15 cellular contexts compared by ENCODE assay signal in the genomic region with DNA sequence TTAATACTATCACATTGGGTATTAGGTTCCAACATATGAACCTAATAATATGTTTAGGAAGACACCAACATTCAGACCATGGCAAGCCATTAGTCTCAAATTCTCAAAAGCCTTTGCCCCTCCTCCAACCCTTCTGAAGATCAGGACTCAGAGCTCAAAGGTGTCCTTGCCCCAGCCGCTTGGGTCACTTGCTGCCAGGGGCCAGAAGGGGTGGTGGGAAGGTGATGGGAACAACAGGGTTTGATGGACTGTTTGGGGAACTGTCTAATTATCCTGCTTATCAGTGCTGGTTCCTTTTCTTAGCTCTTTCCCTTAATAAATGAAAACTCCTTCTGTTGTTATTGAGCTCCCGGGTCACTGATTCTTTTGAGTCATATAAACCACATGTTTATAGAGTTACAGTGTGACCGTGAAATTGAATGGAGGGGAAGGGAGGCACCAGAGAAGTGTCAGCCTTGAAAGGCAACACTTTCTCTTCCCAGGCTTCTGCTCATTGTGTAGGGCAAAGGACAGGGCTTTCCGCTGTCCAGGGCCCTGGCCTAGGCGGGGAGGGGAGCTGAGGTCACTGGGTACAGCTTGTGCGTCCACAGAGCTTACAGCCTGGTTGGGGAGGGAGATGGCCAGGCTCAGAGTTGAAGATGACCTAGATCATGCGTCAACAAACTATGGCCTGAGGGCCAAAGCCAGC.
DNase-seq lines count a peak whose midpoint lies in the region; ATAC-seq, FAIRE-seq and TF ChIP-seq lines count a peak whose summit lies in the region.
"Had no signal": no experiment of that assay in that cellular context is flagged by ENCODE, and none has a peak within 500 bp of the region (broad histone marks: within the 10 kb centered on the region; RNA-seq: fewer than 3 reads in every experiment).

No MANE protein-coding gene starts in this region.

- TF ChIP-seq CTCF in upper lobe of left lung (IDR thresholded peaks at IDR 0.05) = no peak

- 62 to 63% methylated on average over 7 of the region's 7 CpGs for WGBS in upper lobe of left lung, 2 donors
- 81 to 84% (median 81%) methylated on average over 7 of the region's 7 CpGs for WGBS in small intestine, 3 donors

- H3K36me3 ChIP-seq in upper lobe of left lung (no peaks in the 10 kb centered on the region), small intestine (ENCODE audit: control insufficient read depth in 2 of 2, insufficient read depth in 2 of 2, low read length in 2 of 2) (no peaks in the 10 kb centered on the region)
- H3K36me3 ChIP-seq: esophagus squamous epithelium, thoracic aorta had no signal

- H3K4me3 ChIP-seq in upper lobe of left lung (no peak overlapping the region), small intestine (ENCODE audit: low read depth in 1 of 2, low read length in 2 of 2) (no peak overlapping the region)
- H3K4me3 ChIP-seq: esophagus squamous epithelium, thoracic aorta had no signal

- no peak for FAIRE-seq in small intestine (lab: Jason Lieb, UNC)

- H3K27ac ChIP-seq in upper lobe of left lung (peak overlapping the region; percentile 52 to 85 (median 74)), small intestine (ENCODE audit: low read depth in 1 of 2, low read length in 1 of 2) (peak overlapping the region in 1 of 2 donors; percentile 3)
- H3K27ac ChIP-seq: thoracic aorta, VCaP had no signal

- TF ChIP-seq EP300 in upper lobe of left lung (IDR thresholded peaks at IDR 0.05) = peak in 3 of 4 donors; percentile 62 to 92 (median 78)

- ATAC-seq in left colon = peak; percentile 31
- ATAC-seq in upper lobe of left lung (ENCODE audit: low FRiP score in 2 of 2) = peak; percentile 57 to 79
- ATAC-seq in HG02840 (IDR thresholded peaks at IDR 0.05; ENCODE audit: low FRiP score, unreplicated experiment) = no peak

- peaks cover 14 to 30% (median 21%) of the 10 kb centered on the region in 4 donors for H3K4me1 ChIP-seq in upper lobe of left lung
- H3K4me1 ChIP-seq in small intestine (ENCODE audit: control insufficient read depth in 2 of 2, insufficient read depth in 1 of 2, low read depth in 1 of 2, low read length in 1 of 2) = no peaks in the 10 kb centered on the region

- DNase-seq in OCI-M1 (lab: John Stamatoyannopoulos, UW) (peak; percentile 25), dedifferentiated amniotic fluid mesenchymal stem cell (ENCODE audit: extremely low spot score) (peak; percentile 49), left colon (no peak), upper lobe of left lung (peak in 1 of 2 donors; percentile 58), NCI-H2081 treated with DMSO at 0.1 percent for 48 hours (lab: John Stamatoyannopoulos, UW) (no peak), NOMO-1 treated with DMSO at 0.1 percent for 48 hours (lab: John Stamatoyannopoulos, UW; ENCODE audit: unreplicated experiment) (no peak), small intestine (no peak)
- DNase-seq: Calu3, esophagus squamous epithelium, islet precursor cell, NCI-H1417 treated with DMSO at 0.1 percent for 48 hours, NCI-H526 had no signal

- intact Hi-C loops in left colon (cut with DNase I, micrococcal nuclease) = no loop called here

- no peak for TF ChIP-seq POLR2A in upper lobe of left lung (IDR thresholded peaks at IDR 0.05)

- H3K9me3 ChIP-seq in upper lobe of left lung (no peaks in the 10 kb centered on the region), small intestine (ENCODE audit: control insufficient read depth, low read depth) (no peaks in the 10 kb centered on the region)
- H3K9me3 ChIP-seq: esophagus squamous epithelium, thoracic aorta had no signal

- H3K27me3 ChIP-seq in upper lobe of left lung (no peaks in the 10 kb centered on the region), small intestine (ENCODE audit: control insufficient read depth in 2 of 2, insufficient read depth in 2 of 2, low read length in 2 of 2) (no peaks in the 10 kb centered on the region)
- H3K27me3 ChIP-seq: esophagus squamous epithelium had no signal

Comparison
In these comparisons a context has a peak if more than half of its experiments do, and no peak if none do; other contexts are left out.
1. DNase-seq: peak in OCI-M1 (single experiment) and dedifferentiated amniotic fluid mesenchymal stem cell (single experiment); none in left colon (0 of 2), NCI-H2081 treated with DMSO at 0.1 percent for 48 hours (single experiment), NOMO-1 treated with DMSO at 0.1 percent for 48 hours (single experiment) and small intestine (single experiment).